In the genomic region with DNA sequence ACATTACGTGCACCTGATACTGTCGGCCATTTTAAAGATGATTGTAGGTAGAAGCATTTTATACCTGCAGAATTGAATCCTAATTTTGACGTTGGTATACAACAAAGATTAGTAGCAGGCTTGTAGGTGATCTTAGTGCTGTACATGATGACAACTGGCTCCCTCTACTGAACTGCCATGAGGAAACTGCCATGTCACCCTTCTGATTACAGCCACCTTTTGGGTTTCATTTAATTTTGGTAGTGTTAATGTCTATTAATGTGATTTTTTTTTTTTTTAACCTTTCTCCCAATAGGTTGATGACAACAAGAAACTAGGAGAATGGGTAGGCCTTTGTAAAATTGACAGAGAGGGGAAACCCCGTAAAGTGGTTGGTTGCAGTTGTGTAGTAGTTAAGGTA, we compare ENCODE assay signal across 9 cellular contexts. TPM values are rescaled to one million over a fixed set of nuclear protein-coding genes. Genes with fewer than 3 reads are reported as not detected.
DNase-seq lines count a peak whose midpoint lies in the region; ATAC-seq and TF ChIP-seq lines count a peak whose summit lies in the region.
"Had no signal": no experiment of that assay in that cellular context is flagged by ENCODE, and none has a peak within 500 bp of the region (broad histone marks: within the 10 kb centered on the region; RNA-seq: fewer than 3 reads in every experiment).

No MANE protein-coding gene starts in this region.

- no peak overlapping the region for H2BK12ac ChIP-seq in mesenchymal stem cell (ENCODE audit: low read length in 2 of 2)

- H3K27me3 ChIP-seq in BLaER1, result no peaks in the 10 kb centered on the region
- no peaks in the 10 kb centered on the region for H3K27me3 ChIP-seq in mesenchymal stem cell (ENCODE audit: control insufficient read depth in 1 of 2, insufficient read depth in 1 of 2, low read length in 2 of 2)
- H3K27me3 ChIP-seq in lower lobe of right lung (ENCODE audit: low read depth), result no peaks in the 10 kb centered on the region
- peaks cover 0 to 1% of the 10 kb centered on the region in 2 donors for H3K27me3 ChIP-seq in aorta (ENCODE audit: control insufficient read depth in 1 of 2, insufficient read depth in 2 of 2, low read length in 1 of 2)

- peaks cover 68% of the 10 kb centered on the region for H4K20me1 ChIP-seq in BLaER1

- ATAC-seq in activated naive CD4-positive, alpha-beta T cell treated with anti-CD3 and anti-CD28 coated beads, Interleukin-2, amount 50 U/mL, for 72 hours, result no peak
- ATAC-seq in lower lobe of right lung (no peak), aorta (ENCODE audit: low FRiP score) (no peak), GM19452 (IDR thresholded peaks at IDR 0.05; ENCODE audit: unreplicated experiment) (no peak)

- intact Hi-C loops in lower lobe of right lung (cut with DNase I), result no loop called here
- intact Hi-C loops in aorta (cut with DNase I), result loop anchor here in 1 of 2 donors (10.0 kb wide), 1 partner anchor 302 kb away; the partner anchor contains the start of gene STX7

- H3K36me3 ChIP-seq in BLaER1 (peaks cover 55% of the 10 kb centered on the region), mesenchymal stem cell (ENCODE audit: control insufficient read depth in 1 of 2, insufficient read depth in 2 of 2, low read depth in 1 of 2, low read length in 2 of 2) (peaks cover 16 to 52% of the 10 kb centered on the region in 2 experiments), lower lobe of right lung (peaks cover 42% of the 10 kb centered on the region), aorta (ENCODE audit: control insufficient read depth in 1 of 2, insufficient read depth in 2 of 2, low read length in 1 of 2) (peaks cover 3 to 7% of the 10 kb centered on the region in 2 donors)

- peak overlapping the region; percentile 99; the same call in 1 of the 2 replicates for H3K9ac ChIP-seq in BLaER1
- H3K9ac ChIP-seq in mesenchymal stem cell (ENCODE audit: low read length), result peak overlapping the region; percentile 95

- H2AK5ac ChIP-seq in mesenchymal stem cell (ENCODE audit: low read length, severe bottlenecking), result no peak overlapping the region

- H3K9me3 ChIP-seq in BLaER1, result no peaks in the 10 kb centered on the region
- H3K9me3 ChIP-seq in mesenchymal stem cell (ENCODE audit: control insufficient read depth, low read length), result no peaks in the 10 kb centered on the region
- no peaks in the 10 kb centered on the region for H3K9me3 ChIP-seq in lower lobe of right lung
- H3K9me3 ChIP-seq in aorta (ENCODE audit: control insufficient read depth, low read length), result no peaks in the 10 kb centered on the region

- H3K4me2 ChIP-seq in BLaER1, result peak overlapping the region; percentile 96
- H3K4me2 ChIP-seq in mesenchymal stem cell (ENCODE audit: low read length, poor library complexity, severe bottlenecking), result peak overlapping the region; percentile 82

- no peak overlapping the region for H4K8ac ChIP-seq in mesenchymal stem cell (ENCODE audit: low read length)

- H2BK5ac ChIP-seq in mesenchymal stem cell (ENCODE audit: low read depth, low read length, poor library complexity, severe bottlenecking), result no peak overlapping the region

- peaks cover 3% of the 10 kb centered on the region for H3K79me1 ChIP-seq in mesenchymal stem cell (replicated peaks; ENCODE audit: low read length, poor library complexity, severe bottlenecking)

- no peak for DNase-seq in HFFc6
- DNase-seq in activated naive CD4-positive, alpha-beta T cell treated with anti-CD3 and anti-CD28 coated beads, Interleukin-2, amount 50 U/mL, for 72 hours (ENCODE audit: low spot score in 2 of 2), result no peak
- peak; percentile 7 for DNase-seq in mesenchymal stem cell
- DNase-seq in NCI-H226, result no peak
- DNase-seq in lower lobe of right lung, result no peak
- DNase-seq in aorta, result no peak
- DNase-seq: NCI-H2171 treated with DMSO at 0.1 percent for 48 hours had no signal

- WGBS in mesenchymal stem cell, result 74% methylated on average over 4 of the region's 4 CpGs
- WGBS in aorta, 2 donors, result 71 to 73% methylated on average over 4 of the region's 4 CpGs

- no peak overlapping the region for H3K14ac ChIP-seq in mesenchymal stem cell (ENCODE audit: low read length in 2 of 2)

- H3K4me1 ChIP-seq in BLaER1 (peaks cover 46% of the 10 kb centered on the region), mesenchymal stem cell (ENCODE audit: control insufficient read depth, insufficient read depth, low read depth, low read length) (peaks cover 6% of the 10 kb centered on the region), lower lobe of right lung (peaks cover 36% of the 10 kb centered on the region), aorta (ENCODE audit: control insufficient read depth in 1 of 2, insufficient read depth in 2 of 2, low read length in 2 of 2) (peaks cover 1 to 6% of the 10 kb centered on the region in 2 donors)

- no peak overlapping the region for H3K18ac ChIP-seq in mesenchymal stem cell (ENCODE audit: low read depth in 1 of 2, low read length in 2 of 2)

- peaks cover 10% of the 10 kb centered on the region; the same call in 1 of the 2 replicates for H3K9me3 Mint-ChIP-seq in HFFc6
- no peaks in the 10 kb centered on the region for H3K9me3 Mint-ChIP-seq in activated naive CD4-positive, alpha-beta T cell treated with anti-CD3 and anti-CD28 coated beads, Interleukin-2, amount 50 U/mL, for 72 hours

- H3K4me1 Mint-ChIP-seq in HFFc6 (ENCODE audit: low read depth), result peaks cover 75% of the 10 kb centered on the region

- no peak overlapping the region for H2BK120ac ChIP-seq in mesenchymal stem cell (ENCODE audit: low read depth, low read length)

- H3K27ac ChIP-seq in BLaER1 (no peak overlapping the region), mesenchymal stem cell (ENCODE audit: low read length, poor library complexity, severe bottlenecking) (no peak overlapping the region), lower lobe of right lung (no peak overlapping the region), aorta (ENCODE audit: low read depth in 1 of 2, low read length in 2 of 2) (no peak overlapping the region)

- H3K27me3 Mint-ChIP-seq in HFFc6 (ENCODE audit: insufficient read depth), result peaks cover 20% of the 10 kb centered on the region

- no peak overlapping the region for H2AFZ ChIP-seq in mesenchymal stem cell (ENCODE audit: low read depth, low read length)

- TF ChIP-seq CTCF in HFFc6 (IDR thresholded peaks at IDR 0.05) (no peak; the same call in 1 of the 2 replicates), lower lobe of right lung (IDR thresholded peaks at IDR 0.05) (no peak)

- no peak overlapping the region for H4K91ac ChIP-seq in mesenchymal stem cell (ENCODE audit: low read length)

- H3K4me3 ChIP-seq in BLaER1 (peak overlapping the region; percentile 93), mesenchymal stem cell (ENCODE audit: insufficient read depth in 1 of 2, low read depth in 1 of 2, low read length in 2 of 2) (peak overlapping the region in 1 of 2 experiments; percentile 97), lower lobe of right lung (no peak overlapping the region), aorta (ENCODE audit: low read length in 2 of 2) (no peak overlapping the region)

- no peak overlapping the region for H3K4ac ChIP-seq in mesenchymal stem cell (ENCODE audit: low read depth in 1 of 2, low read length in 2 of 2)

- H3K27ac Mint-ChIP-seq in HFFc6, result peak overlapping the region; percentile 95
- peak overlapping the region; percentile 97 to 100 for H3K27ac Mint-ChIP-seq in activated naive CD4-positive, alpha-beta T cell treated with anti-CD3 and anti-CD28 coated beads, Interleukin-2, amount 50 U/mL, for 72 hours

- peak overlapping the region; percentile 93 for H3K4me3 Mint-ChIP-seq in HFFc6

- peaks cover 56% of the 10 kb centered on the region for H3K36me3 Mint-ChIP-seq in HFFc6 (ENCODE audit: low read depth)
- peaks cover 60 to 68% of the 10 kb centered on the region in 2 donors for H3K36me3 Mint-ChIP-seq in activated naive CD4-positive, alpha-beta T cell treated with anti-CD3 and anti-CD28 coated beads, Interleukin-2, amount 50 U/mL, for 72 hours

- H2BK15ac ChIP-seq in mesenchymal stem cell (ENCODE audit: low read depth, poor library complexity, severe bottlenecking), result no peak overlapping the region

- H3K23ac ChIP-seq in mesenchymal stem cell (ENCODE audit: low read length in 2 of 2), result no peak overlapping the region

RNA-seq across cellular contexts. Expression of gene RPS12, which starts 2.3 kb away (rescaled TPM):
- total RNA-seq in HFFc6 (2021; fragmentation: NEBNext Ultra II Directional; extraction: Animal tissue kit (Norgen Biotek cat#: 25700)), result 1,000 to 10,000 TPM in 4 of 6 experiments, 100 to 1,000 TPM in 2; 826 to 1,148 (median 1,037) TPM
- 1,000 to 10,000 TPM; 1,712 to 1,768 TPM for total RNA-seq in activated naive CD4-positive, alpha-beta T cell treated with anti-CD3 and anti-CD28 coated beads, Interleukin-2, amount 50 U/mL, for 72 hours
- 2,708 TPM for polyA plus RNA-seq in mesenchymal stem cell (2013, experiment 1 of 2)
- polyA plus RNA-seq in mesenchymal stem cell (2013, experiment 2 of 2), result 2,617 TPM
- total RNA-seq in lower lobe of right lung (1,034 TPM), aorta (100 to 1,000 TPM; 689 to 706 TPM)
- 1,000 to 10,000 TPM; 2,519 to 5,399 TPM for polyA plus RNA-seq in aorta

RNA-seq across cellular contexts. Expression of gene SLC18B1, which starts 18.2 kb away (rescaled TPM):
- 1 to 10 TPM; 2.9 to 4.1 (median 3.5) TPM for total RNA-seq in HFFc6 (2021; fragmentation: NEBNext Ultra II Directional; extraction: Animal tissue kit (Norgen Biotek cat#: 25700))
- 1 to 10 TPM; 6.3 to 9.4 TPM for total RNA-seq in activated naive CD4-positive, alpha-beta T cell treated with anti-CD3 and anti-CD28 coated beads, Interleukin-2, amount 50 U/mL, for 72 hours
- 10.4 TPM for polyA plus RNA-seq in mesenchymal stem cell (2013, experiment 1 of 2)
- 10.8 TPM for polyA plus RNA-seq in mesenchymal stem cell (2013, experiment 2 of 2)
- total RNA-seq in lower lobe of right lung (8.1 TPM), aorta (1 to 10 TPM; 4.5 to 9.2 TPM)
- 1 to 10 TPM; 4.0 to 6.9 TPM for polyA plus RNA-seq in aorta

RNA-seq across cellular contexts. Expression of gene VNN2, which starts 59.0 kb away (rescaled TPM):
- not detected for total RNA-seq in HFFc6 (2021; fragmentation: NEBNext Ultra II Directional; extraction: Animal tissue kit (Norgen Biotek cat#: 25700))
- total RNA-seq in activated naive CD4-positive, alpha-beta T cell treated with anti-CD3 and anti-CD28 coated beads, Interleukin-2, amount 50 U/mL, for 72 hours, result 10 to 100 TPM; 11.4 to 19.3 TPM
- polyA plus RNA-seq in mesenchymal stem cell (2013, experiment 1 of 2), result 1.4 TPM
- 1.1 TPM for polyA plus RNA-seq in mesenchymal stem cell (2013, experiment 2 of 2)
- 32.6 TPM for total RNA-seq in lower lobe of right lung
- 10 to 100 TPM in 1 of 2 donors, 1 to 10 TPM in 1; 4.7 to 15.6 TPM for total RNA-seq in aorta
- 1 to 10 TPM in 1 of 2 donors, under 1 TPM in 1; 0.43 to 8.0 TPM for polyA plus RNA-seq in aorta

Comparison
In these comparisons a context has a peak if more than half of its experiments do, and no peak if none do; other contexts are left out.
1. RNA of gene VNN2, which starts 59.0 kb away (total RNA-seq): 32.6 TPM in lower lobe of right lung (single experiment), 11.4 to 19.3 TPM in activated naive CD4-positive, alpha-beta T cell treated with anti-CD3 and anti-CD28 coated beads, Interleukin-2, amount 50 U/mL, for 72 hours and 4.7 to 15.6 TPM in aorta; not detected in HFFc6; every median in the first group is over 4 times any median in the second.